Comparison of ENCODE assay signal across 9 cellular contexts in the genomic region with DNA sequence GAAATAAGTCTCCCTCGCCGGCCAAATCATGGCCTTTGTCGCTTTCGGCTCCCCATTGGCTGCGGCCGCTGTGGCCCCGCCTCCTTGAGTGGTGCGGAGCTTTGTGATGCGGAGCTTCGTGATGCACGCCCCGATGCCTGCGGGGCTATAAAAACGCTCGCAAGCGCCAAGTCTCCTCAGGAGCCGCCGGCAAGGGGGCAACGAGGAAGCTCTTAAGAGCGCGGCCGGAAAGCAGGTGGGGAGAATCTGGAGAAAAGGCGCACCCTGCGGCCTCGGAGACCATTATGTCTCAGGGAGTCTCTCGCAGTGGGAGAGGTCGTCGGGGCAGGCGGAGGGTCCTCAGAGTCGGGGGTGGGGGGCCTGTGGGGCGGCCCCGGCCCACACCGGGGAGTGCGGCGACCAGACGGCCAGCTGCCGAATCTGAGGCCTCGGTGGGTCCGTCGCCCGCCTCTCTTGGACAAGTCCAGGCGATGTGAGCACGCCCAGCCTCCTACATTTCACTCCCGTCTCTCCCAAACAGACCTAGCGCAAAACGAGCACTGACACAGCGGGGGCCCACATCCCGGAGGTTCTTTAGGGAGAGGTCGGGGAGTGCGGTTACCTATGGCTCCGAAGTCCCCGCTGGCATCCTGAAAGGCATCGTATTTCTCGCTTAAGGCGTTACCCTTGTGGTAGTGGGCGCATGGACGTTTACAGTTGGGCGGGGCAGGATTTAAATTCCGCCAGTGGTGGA. TPM values are rescaled to one million over a fixed set of nuclear protein-coding genes. Genes with fewer than 3 reads are reported as not detected.
DNase-seq lines count a peak whose midpoint lies in the region; ATAC-seq and TF ChIP-seq lines count a peak whose summit lies in the region.
"Had no signal": no experiment of that assay in that cellular context is flagged by ENCODE, and none has a peak within 500 bp of the region (broad histone marks: within the 10 kb centered on the region; RNA-seq: fewer than 3 reads in every experiment).

Gene CABYR (plus strand): TSS at position 179 of the 733 bp plus-strand sequence. CDS start 4,053 bp downstream, outside the sequence.

- H3K27me3 ChIP-seq in BJ (ENCODE audit: control insufficient read depth, insufficient read depth, low read length) (no peaks in the 10 kb centered on the region), neutrophil (peaks cover 37% of the 10 kb centered on the region), stomach smooth muscle (ENCODE audit: control insufficient read depth in 1 of 2, insufficient read depth in 2 of 2, low read length in 2 of 2) (peaks cover 2 to 3% of the 10 kb centered on the region in 2 donors)

- no peaks in the 10 kb centered on the region for H3K9me3 ChIP-seq in neutrophil
- H3K9me3 ChIP-seq in stomach smooth muscle (ENCODE audit: control insufficient read depth in 2 of 2, low read length in 2 of 2), result no peaks in the 10 kb centered on the region

- TF ChIP-seq CTCF in BJ (IDR thresholded peaks at IDR 0.05; ENCODE audit: insufficient read depth, low read depth, low read length) (no peak), RWPE1 (conservative IDR thresholded peaks at IDR 0.05; ENCODE audit: low read depth) (no peak), neutrophil (IDR thresholded peaks at IDR 0.05) (no peak)

- peak; percentile 91 for ATAC-seq in HG03469 (IDR thresholded peaks at IDR 0.05; ENCODE audit: unreplicated experiment)

- no peaks in the 10 kb centered on the region; the same call in none of the 2 replicates for H3K36me3 ChIP-seq in BJ (ENCODE audit: control insufficient read depth, insufficient read depth, low read length)
- H3K36me3 ChIP-seq in neutrophil, result no peaks in the 10 kb centered on the region
- H3K36me3 ChIP-seq in stomach smooth muscle (ENCODE audit: control insufficient read depth in 2 of 2, insufficient read depth in 2 of 2, low read length in 2 of 2), result no peaks in the 10 kb centered on the region

- DNase-seq in BJ (ENCODE audit: low read depth), result peak; percentile 59
- DNase-seq in GM19240 (ENCODE audit: insufficient read length, low spot score), result peak; percentile 28
- peak; percentile 74 for DNase-seq in RWPE1 (ENCODE audit: low spot score)
- peak; percentile 84 for DNase-seq in activated naive CD4-positive, alpha-beta T cell treated with anti-CD3 and anti-CD28 coated beads, Interleukin-2, amount 50 U/mL, for 16 hours
- DNase-seq in germinal center (ENCODE audit: low spot score), result peak; percentile 83

- peak within 1 kb of the TSS; percentile 46 to 51 for H3K9ac ChIP-seq in stomach smooth muscle (ENCODE audit: low read length in 2 of 2)
- H3K9ac ChIP-seq: KMS-11 had no signal

- POLR2A ChIA-PET in BJ (lab: Charles Lee) (interaction anchor here (0.5 to 0.7 kb wide), 3 partner anchors 16 to 144 kb away, joined by 3 to 13 read pairs (median 5); no protein-coding TSS in a partner anchor), RWPE1 (lab: Yijun Ruan, JAX; ENCODE audit: low non-redundant PET) (interaction anchor here (0.8 kb wide), 1 partner anchor 9 kb away, joined by 3 read pairs; no protein-coding TSS in a partner anchor)

- CTCF ChIA-PET in BJ (lab: Yijun Ruan, JAX) (interaction anchor here (1.1 kb wide), 1 partner anchor 220 kb away, joined by 3 read pairs; no protein-coding TSS in a partner anchor), RWPE1 (lab: Yijun Ruan, JAX) (no interaction called here)

- H3K4me1 ChIP-seq in neutrophil (ENCODE audit: control insufficient read depth in 1 of 2, insufficient read depth in 1 of 2, low read depth in 1 of 2, low read length in 1 of 2) (peaks cover 13 to 14% of the 10 kb centered on the region in 2 experiments), stomach smooth muscle (ENCODE audit: control insufficient read depth, insufficient read depth, low read length) (peaks cover 5% of the 10 kb centered on the region)

- H3K4me3 ChIP-seq in BJ (ENCODE audit: low read depth, low read length) (peak within 1 kb of the TSS; percentile 64), neutrophil (ENCODE audit: low read depth in 1 of 2, low read length in 1 of 2) (peak within 1 kb of the TSS; percentile 58 to 64), stomach smooth muscle (ENCODE audit: low read length in 2 of 2) (peak within 1 kb of the TSS; percentile 68 to 74)

- H3K27ac ChIP-seq in RWPE1 (peak within 1 kb of the TSS; percentile 74), neutrophil (no peak within 1 kb of the TSS), stomach smooth muscle (ENCODE audit: low read length) (no peak within 1 kb of the TSS)
- H3K27ac ChIP-seq: KMS-11 had no signal

RNA-seq across cellular contexts. Expression of gene CABYR, which starts in this region (rescaled TPM):
- polyA plus RNA-seq in BJ (2011; rRNA removed), result 11.7 and 12.9 TPM in 2 replicates
- polyA minus RNA-seq in BJ (2011; rRNA and poly(A)+ RNA removed), result 6.1 and 6.8 TPM in 2 replicates

Comparison
In these comparisons a context has a peak if more than half of its experiments do, and no peak if none do; other contexts are left out.
1. DNase-seq: peak in every context shown above with its lines; median percentile 84 in activated naive CD4-positive, alpha-beta T cell treated with anti-CD3 and anti-CD28 coated beads, Interleukin-2, amount 50 U/mL, for 16 hours; 83 in germinal center; 74 in RWPE1; 59 in BJ; 28 in GM19240.